Comparison of ENCODE assay signal across 8 cellular contexts in the genomic region with DNA sequence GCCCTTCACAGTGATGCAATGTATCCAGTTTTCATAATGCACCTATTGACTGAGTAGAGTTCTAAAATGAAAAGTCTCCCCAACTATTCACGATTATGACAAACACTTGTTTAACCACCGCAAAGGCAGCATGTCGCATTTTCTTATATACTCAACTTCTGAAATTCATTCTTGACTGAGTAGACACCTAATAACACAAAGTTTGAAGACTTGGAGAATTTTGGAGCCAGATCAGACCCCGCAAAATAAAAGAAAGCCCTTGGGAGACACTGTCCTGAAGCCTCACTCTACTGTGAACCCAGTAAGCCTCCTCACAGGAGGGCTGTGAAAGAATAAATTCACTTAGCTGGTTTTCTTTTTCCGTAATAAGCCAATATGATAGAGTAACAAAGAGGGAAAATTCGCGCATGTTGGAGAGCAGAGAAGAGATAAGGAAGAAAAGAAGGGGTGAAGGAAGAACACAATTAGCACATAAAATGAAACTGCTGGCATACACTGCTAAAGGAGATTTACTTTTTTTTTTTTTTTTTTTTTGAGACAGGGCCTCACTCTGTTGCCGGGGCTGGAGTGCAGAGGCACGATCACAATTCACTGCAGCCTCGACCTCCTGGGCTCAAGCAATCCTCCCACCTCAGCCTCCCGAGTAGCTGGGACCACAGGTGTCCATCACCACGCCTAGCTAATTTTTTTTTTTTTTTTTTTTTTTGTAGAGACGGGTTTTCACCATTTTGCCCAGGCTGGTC. TPM values are rescaled to one million over a fixed set of nuclear protein-coding genes. Genes with fewer than 3 reads are reported as not detected.
DNase-seq lines count a peak whose midpoint lies in the region; ATAC-seq, FAIRE-seq and TF ChIP-seq lines count a peak whose summit lies in the region.

No MANE protein-coding gene starts in this region.

- no peak overlapping the region for H2AK5ac ChIP-seq in H1 (ENCODE audit: low read depth, low read length)

- H3K27ac Mint-ChIP-seq in CD4-positive, alpha-beta T cell, result no peak overlapping the region

- POLR2A ChIA-PET in CD4-positive, alpha-beta T cell (lab: Charles Lee), result interaction anchor here (1.5 kb wide), 1 partner anchor 13 kb away, joined by 5 read pairs; a partner anchor contains a TSS
- POLR2A ChIA-PET in H1 (lab: Charles Lee; ENCODE audit: partially characterized antibody), result interaction anchor here (0.7 to 5.0 kb wide), 3 partner anchors 11 to 19 kb away, joined by 4 to 50 read pairs (median 4); a partner anchor contains a TSS

- H3K4me3 Mint-ChIP-seq in CD4-positive, alpha-beta T cell, result peak overlapping the region; percentile 64

- no peak overlapping the region for H2BK12ac ChIP-seq in H1 (ENCODE audit: low read depth, low read length)

- H2AFZ ChIP-seq in KMS-11 (ENCODE audit: low read depth), result peak overlapping the region; percentile 95; the same call in 1 of the 2 replicates
- H2AFZ ChIP-seq in H1 (ENCODE audit: low read length), result peak overlapping the region; percentile 95
- H2AFZ ChIP-seq in osteoblast (ENCODE audit: low read length), result peak overlapping the region; percentile 85

- H3K9me3 Mint-ChIP-seq in CD4-positive, alpha-beta T cell, result no peaks in the 10 kb centered on the region

- no peak for TF ChIP-seq POLR2A in H1 (IDR thresholded peaks at IDR 0.05; ENCODE audit: control extremely low read depth in 1 of 2, low read depth in 2 of 2, low read length in 2 of 2)

- H3K9me3 ChIP-seq in CD4-positive, alpha-beta T cell (ENCODE audit: control insufficient read depth, low read length), result no peaks in the 10 kb centered on the region
- no peaks in the 10 kb centered on the region for H3K9me3 ChIP-seq in H1 (ENCODE audit: insufficient read depth in 2 of 2, low read depth in 1 of 2, low read length in 1 of 2)
- no peaks in the 10 kb centered on the region for H3K9me3 ChIP-seq in osteoblast (ENCODE audit: low read depth, low read length)

- intact Hi-C loops in CD4-positive, alpha-beta T cell (cut with DNase I, micrococcal nuclease), result loop anchor here (5.0 kb wide), 2 partner anchors 81 to 396 kb away; no protein-coding TSS in a partner anchor

- H3K4me1 ChIP-seq in KMS-11 (ENCODE audit: low read depth, poor library complexity, severe bottlenecking), result peaks cover 10% of the 10 kb centered on the region
- H3K4me1 ChIP-seq in H1 (replicated peaks in 1 of 4; ENCODE audit: control insufficient read depth in 3 of 4, insufficient read depth in 4 of 4, low read length in 3 of 4), result peaks cover 0 to 13% (median 4%) of the 10 kb centered on the region in 4 experiments; a peak in 6 of 7 replicates
- H3K4me1 ChIP-seq in osteoblast (ENCODE audit: insufficient read depth, low read length), result peaks cover 28% of the 10 kb centered on the region

- no peaks in the 10 kb centered on the region for H3K79me1 ChIP-seq in H1 (ENCODE audit: low read depth, low read length)

- no peak for ATAC-seq in CD4-positive, alpha-beta T cell (ENCODE audit: poor library complexity)
- ATAC-seq in GM18502 (IDR thresholded peaks at IDR 0.05; ENCODE audit: poor library complexity, unreplicated experiment), result no peak

- no peak for TF ChIP-seq RAD21 in H1 (IDR thresholded peaks at IDR 0.05 in 1 of 2, conservative IDR thresholded peaks at IDR 0.05 in 1 of 2; ENCODE audit: low read depth in 2 of 2, low read length in 2 of 2)

- H3K23ac ChIP-seq in H1 (ENCODE audit: insufficient read length), result no peak overlapping the region

- DNase-seq in CD4-positive, alpha-beta T cell, result no peak
- no peak for DNase-seq in H1 (ENCODE audit: low read depth in 1 of 2, low spot score in 2 of 2)
- no peak for DNase-seq in osteoblast (ENCODE audit: insufficient read length, low spot score, missing footprints)
- DNase-seq in C1 segment of cervical spinal cord (lab: John Stamatoyannopoulos, UW), result no peak
- no peak for DNase-seq in RKO (ENCODE audit: low spot score)
- DNase-seq in stimulated activated CD4-positive, alpha-beta T cell treated with anti-CD3 and anti-CD28 coated beads, Interleukin-4, amount 100 ng/mL, for 1 hour, result no peak

- no peak overlapping the region for H4K8ac ChIP-seq in H1 (ENCODE audit: extremely low read depth, insufficient read depth, low read length)

- no peak overlapping the region for H4K5ac ChIP-seq in H1 (ENCODE audit: insufficient read length, low read depth, low read length)

- no peak overlapping the region for H2BK5ac ChIP-seq in H1 (ENCODE audit: low read depth, low read length)

- FAIRE-seq in H1 (lab: Jason Lieb, UNC), result no peak

- H4K20me1 ChIP-seq in KMS-11 (ENCODE audit: insufficient read depth) (no peaks in the 10 kb centered on the region), H1 (replicated peaks in 1 of 2; ENCODE audit: control insufficient read depth in 1 of 2, insufficient read depth in 2 of 2, low read length in 2 of 2) (peaks cover 0 to 2% of the 10 kb centered on the region in 2 experiments), osteoblast (ENCODE audit: insufficient read depth, low read length) (no peaks in the 10 kb centered on the region)

- no peaks in the 10 kb centered on the region for H3K36me3 Mint-ChIP-seq in CD4-positive, alpha-beta T cell (ENCODE audit: low read depth)

- TF ChIP-seq EP300 in H1 (IDR thresholded peaks at IDR 0.05; ENCODE audit: borderline replicate concordance in 1 of 2, low read depth in 2 of 2, low read length in 2 of 2), result no peak

- no peak overlapping the region for H3K14ac ChIP-seq in H1 (ENCODE audit: insufficient read length)

- H3K4me1 Mint-ChIP-seq in CD4-positive, alpha-beta T cell (ENCODE audit: low read depth), result peaks cover 6% of the 10 kb centered on the region

- H3K56ac ChIP-seq in H1 (replicated peaks; ENCODE audit: insufficient read length, low read depth, low read length), result no peak overlapping the region

- H3K36me3 ChIP-seq in KMS-11 (ENCODE audit: insufficient read depth), result no peaks in the 10 kb centered on the region
- H3K36me3 ChIP-seq in H1 (ENCODE audit: control insufficient read depth in 2 of 4, insufficient read depth in 4 of 4, low read length in 3 of 4), result no peaks in the 10 kb centered on the region
- no peaks in the 10 kb centered on the region for H3K36me3 ChIP-seq in osteoblast (ENCODE audit: insufficient read depth, low read length)

- H3K27me3 Mint-ChIP-seq in CD4-positive, alpha-beta T cell, result peaks cover 76% of the 10 kb centered on the region

- no peak overlapping the region for H3K4ac ChIP-seq in H1 (replicated peaks; ENCODE audit: insufficient read length, low read depth, low read length)

- H3K4me2 ChIP-seq in KMS-11 (peak overlapping the region; percentile 50), H1 (ENCODE audit: insufficient read depth in 1 of 2, low read depth in 2 of 2, low read length in 2 of 2) (peak overlapping the region; percentile 81 to 97), osteoblast (ENCODE audit: insufficient read depth, low read length) (peak overlapping the region; percentile 94)

- peaks cover 14% of the 10 kb centered on the region; the same call in 1 of the 2 replicates for H3K23me2 ChIP-seq in H1 (ENCODE audit: low read depth, low read length)

- no peak overlapping the region for H2BK15ac ChIP-seq in H1 (ENCODE audit: low read length)

- no peak overlapping the region for H4K91ac ChIP-seq in H1 (replicated peaks; ENCODE audit: insufficient read length, low read length)

- no peak overlapping the region for H3K27ac ChIP-seq in CD4-positive, alpha-beta T cell (ENCODE audit: low read depth, low read length)
- no peak overlapping the region for H3K27ac ChIP-seq in KMS-11
- no peak overlapping the region for H3K27ac ChIP-seq in H1 (ENCODE audit: low read depth, low read length)
- H3K27ac ChIP-seq in osteoblast (ENCODE audit: low read depth, low read length), result no peak overlapping the region

- H3K79me2 ChIP-seq in KMS-11 (ENCODE audit: insufficient read depth, low read depth), result no peaks in the 10 kb centered on the region
- no peaks in the 10 kb centered on the region for H3K79me2 ChIP-seq in H1 (ENCODE audit: control insufficient read depth in 1 of 2, insufficient read depth in 2 of 2, low read length in 2 of 2)
- no peaks in the 10 kb centered on the region for H3K79me2 ChIP-seq in osteoblast (ENCODE audit: insufficient read depth, low read length)

- 85% methylated on average over 11 of the region's 13 CpGs; no CpG with 5 or more reads in 1 of the 2 experiments for WGBS in H1 (ENCODE audit: extremely low coverage in 1 of 2, insufficient coverage in 1 of 2, insufficient read length in 1 of 2, insufficient replicate concordance in 2 of 2, low coverage in 1 of 2, low lambda C conversion rate in 2 of 2, missing lambda C conversion rate in 1 of 2), 2 experiments

- H3K4me3 ChIP-seq in KMS-11 (IDR thresholded peaks at IDR 0.05; ENCODE audit: insufficient read depth, low read depth, low read length) (peak overlapping the region; percentile 53), H1 (ENCODE audit: extremely low read depth in 1 of 4, insufficient read depth in 2 of 4, low read depth in 3 of 4, low read length in 4 of 4) (peak overlapping the region; percentile 62 to 73 (median 70); a peak in 7 of 8 replicates), osteoblast (ENCODE audit: insufficient read depth, low read length) (peak overlapping the region; percentile 74)

- CTCF ChIA-PET in CD4-positive, alpha-beta T cell (lab: Charles Lee), result no interaction called here
- CTCF ChIA-PET in H1 (lab: Charles Lee; ENCODE audit: partially characterized antibody), result no interaction called here

- no peak overlapping the region for H2BK120ac ChIP-seq in H1 (replicated peaks; ENCODE audit: low read depth, low read length)

- peaks cover 52% of the 10 kb centered on the region for H3K27me3 ChIP-seq in CD4-positive, alpha-beta T cell (ENCODE audit: control insufficient read depth, insufficient read depth, low read length)
- H3K27me3 ChIP-seq in KMS-11 (ENCODE audit: insufficient read depth, low read depth) (no peaks in the 10 kb centered on the region), H1 (replicated peaks in 1 of 4; ENCODE audit: control insufficient read depth in 3 of 4, extremely low read depth in 1 of 4, insufficient read depth in 3 of 4, low read length in 3 of 4) (peaks cover 11 to 49% (median 43%) of the 10 kb centered on the region in 4 experiments), osteoblast (ENCODE audit: insufficient read depth, low read length) (peaks cover 16% of the 10 kb centered on the region)

- no peak overlapping the region for H3K18ac ChIP-seq in H1 (ENCODE audit: extremely low read depth, low read length)

- no peak overlapping the region for H2BK20ac ChIP-seq in H1 (ENCODE audit: low read length)

- no peak for TF ChIP-seq CTCF in CD4-positive, alpha-beta T cell (IDR thresholded peaks at IDR 0.05)
- TF ChIP-seq CTCF in KMS-11 (conservative IDR thresholded peaks at IDR 0.05; ENCODE audit: low read depth, low read length) (no peak), H1 (IDR thresholded peaks at IDR 0.05; ENCODE audit: control extremely low read depth in 1 of 3, insufficient read depth in 1 of 3, low read depth in 1 of 3, low read length in 3 of 3) (no peak), osteoblast (IDR thresholded peaks at IDR 0.05; ENCODE audit: extremely low read depth, low read depth, low read length) (no peak)

- H3K9ac ChIP-seq in KMS-11 (peak overlapping the region; percentile 82; the same call in 1 of the 2 replicates), H1 (replicated peaks in 1 of 4; ENCODE audit: extremely low read depth in 1 of 4, low read depth in 3 of 4, low read length in 3 of 4) (no peak overlapping the region)

RNA-seq across cellular contexts. Expression of a gene that starts 0.5 kb away (rescaled TPM):
- total RNA-seq in CD4-positive, alpha-beta T cell, result under 1 TPM; 0.14 to 0.22 TPM
- total RNA-seq in H1 (2021; fragmentation: NEBNext Ultra II Directional; extraction: Animal tissue kit (Norgen Biotek cat#: 25700)), result 4.6 TPM in 2 replicates
- polyA plus RNA-seq in H1 (2011; rRNA removed), result 2.1 and 2.5 TPM in 2 replicates
- polyA plus RNA-seq in H1 (2011; cell fraction: cytosol; rRNA removed), result 2.0 TPM
- polyA plus RNA-seq in H1 (2011; cell fraction: nucleus; rRNA removed), result 5.4 TPM
- polyA plus RNA-seq in H1 (2012, experiment 1 of 2), result 2.7 to 4.1 TPM (median 3.4 TPM) in 4 replicates
- polyA plus RNA-seq in H1 (2012, experiment 2 of 2), result 1.5 TPM
- polyA plus RNA-seq in H1 (2013, experiment 1 of 2), result 5.7 TPM
- polyA plus RNA-seq in H1 (2013, experiment 2 of 2), result 5.5 TPM
- 2.0 and 2.5 TPM in 2 replicates for polyA minus RNA-seq in H1 (2011; rRNA and poly(A)+ RNA removed)
- polyA minus RNA-seq in H1 (2011; cell fraction: cytosol; rRNA and poly(A)+ RNA removed), result 2.3 TPM
- 4.0 TPM for polyA minus RNA-seq in H1 (2011; cell fraction: nucleus; rRNA and poly(A)+ RNA removed)
- total RNA-seq in osteoblast, result 1.1 and 1.2 TPM in 2 replicates

RNA-seq across cellular contexts. Expression of a gene that starts 13.5 kb away (rescaled TPM):
- total RNA-seq in CD4-positive, alpha-beta T cell, result 10 to 100 TPM; 11.2 to 12.2 TPM
- 28.2 and 31.4 TPM in 2 replicates for total RNA-seq in H1 (2021; fragmentation: NEBNext Ultra II Directional; extraction: Animal tissue kit (Norgen Biotek cat#: 25700))
- polyA plus RNA-seq in H1 (2011; rRNA removed), result 19.2 and 23.4 TPM in 2 replicates
- polyA plus RNA-seq in H1 (2011; cell fraction: cytosol; rRNA removed), result 29.0 TPM
- polyA plus RNA-seq in H1 (2011; cell fraction: nucleus; rRNA removed), result 15.0 TPM
- 14.4 to 20.4 TPM (median 18.6 TPM) in 4 replicates for polyA plus RNA-seq in H1 (2012, experiment 1 of 2)
- 6.8 TPM for polyA plus RNA-seq in H1 (2012, experiment 2 of 2)
- 35.7 TPM for polyA plus RNA-seq in H1 (2013, experiment 1 of 2)
- 36.4 TPM for polyA plus RNA-seq in H1 (2013, experiment 2 of 2)
- 25.4 and 30.8 TPM in 2 replicates for polyA minus RNA-seq in H1 (2011; rRNA and poly(A)+ RNA removed)
- polyA minus RNA-seq in H1 (2011; cell fraction: cytosol; rRNA and poly(A)+ RNA removed), result 20.6 TPM
- 44.8 TPM for polyA minus RNA-seq in H1 (2011; cell fraction: nucleus; rRNA and poly(A)+ RNA removed)
- total RNA-seq in osteoblast, result 51.8 and 57.2 TPM in 2 replicates
